Comparison of ENCODE assay signal across 1 cellular context in the genomic region with DNA sequence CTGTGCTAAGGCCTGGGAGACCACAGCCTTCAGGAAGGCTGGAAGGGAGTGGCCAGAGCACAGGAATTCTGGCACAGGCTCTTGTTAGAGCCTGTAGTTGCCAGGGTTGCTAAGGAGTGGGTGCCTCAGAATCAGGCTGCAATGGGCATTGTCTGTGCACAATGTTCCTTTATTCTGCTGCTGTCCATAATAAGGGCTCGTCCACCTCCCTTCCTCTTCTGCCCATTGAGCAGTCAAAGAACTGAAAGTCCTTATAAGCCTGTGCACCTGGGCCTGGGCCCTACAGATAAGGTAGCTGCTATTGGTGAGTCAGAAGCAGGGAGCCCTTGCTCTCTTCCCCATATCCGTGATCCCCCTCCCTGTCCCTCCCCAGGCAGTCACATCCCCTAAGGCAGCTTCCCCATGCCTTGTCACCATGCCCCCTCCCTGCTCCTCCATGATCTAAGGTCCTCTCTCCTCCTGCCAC.
TF ChIP-seq lines count a peak whose summit lies in the region.

No MANE protein-coding gene starts in this region.

TF ChIP-seq in SK-N-SH, 30 proteins besides CTCF, POLR2A, EP300 and RAD21 (continued from another document):
- TF ChIP-seq, protein P1, sequence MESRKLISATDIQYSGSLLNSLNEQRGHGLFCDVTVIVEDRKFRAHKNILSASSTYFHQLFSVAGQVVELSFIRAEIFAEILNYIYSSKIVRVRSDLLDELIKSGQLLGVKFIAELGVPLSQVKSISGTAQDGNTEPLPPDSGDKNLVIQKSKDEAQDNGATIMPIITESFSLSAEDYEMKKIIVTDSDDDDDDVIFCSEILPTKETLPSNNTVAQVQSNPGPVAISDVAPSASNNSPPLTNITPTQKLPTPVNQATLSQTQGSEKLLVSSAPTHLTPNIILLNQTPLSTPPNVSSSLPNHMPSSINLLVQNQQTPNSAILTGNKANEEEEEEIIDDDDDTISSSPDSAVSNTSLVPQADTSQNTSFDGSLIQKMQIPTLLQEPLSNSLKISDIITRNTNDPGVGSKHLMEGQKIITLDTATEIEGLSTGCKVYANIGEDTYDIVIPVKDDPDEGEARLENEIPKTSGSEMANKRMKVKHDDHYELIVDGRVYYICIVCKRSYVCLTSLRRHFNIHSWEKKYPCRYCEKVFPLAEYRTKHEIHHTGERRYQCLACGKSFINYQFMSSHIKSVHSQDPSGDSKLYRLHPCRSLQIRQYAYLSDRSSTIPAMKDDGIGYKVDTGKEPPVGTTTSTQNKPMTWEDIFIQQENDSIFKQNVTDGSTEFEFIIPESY (IDR thresholded peaks at IDR 0.05; ENCODE audit: borderline replicate concordance, low read depth): no peak
- TF ChIP-seq NFIC (IDR thresholded peaks at IDR 0.05; ENCODE audit: borderline replicate concordance): no peak
- no peak for TF ChIP-seq ELF1 (IDR thresholded peaks at IDR 0.05)
